Comparison of ENCODE assay signal across 8 cellular contexts in the genomic region with DNA sequence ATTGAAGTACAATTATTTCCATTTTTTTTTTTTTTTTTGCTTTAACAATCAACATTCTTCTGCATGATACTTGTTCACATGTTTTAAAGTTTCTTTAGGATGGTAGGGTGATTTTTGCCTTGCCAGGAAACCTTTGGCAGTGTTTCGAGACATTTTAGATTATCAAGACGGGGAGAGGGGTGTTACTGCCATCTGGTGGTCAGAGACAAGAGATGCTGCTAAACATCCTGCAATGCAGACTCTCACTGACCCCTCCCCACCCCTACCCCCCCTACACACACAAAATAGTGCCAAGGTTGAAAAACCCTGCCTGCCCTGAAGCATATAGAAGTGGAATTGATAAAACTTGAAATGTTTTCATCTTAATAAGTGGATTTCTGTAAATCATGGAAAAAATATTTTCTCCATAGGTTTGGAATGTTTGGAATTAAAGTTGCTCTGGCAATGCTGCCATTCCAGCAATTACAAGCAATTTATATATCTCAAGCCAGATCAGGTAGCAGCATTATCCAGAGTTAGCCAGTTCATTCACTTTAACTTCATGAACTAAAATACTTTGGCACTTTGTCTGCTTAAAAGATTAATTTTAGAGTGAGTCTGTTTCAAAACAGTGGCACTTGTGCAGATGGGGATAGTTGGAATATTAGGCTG.
A peak's percentile ranks its signal among the peaks of the same experiment; 100 is the strongest.
DNase-seq lines count a peak whose midpoint lies in the region; ATAC-seq and TF ChIP-seq lines count a peak whose summit lies in the region.

No MANE protein-coding gene starts in this region.

- peaks cover 18% of the 10 kb centered on the region for H4K20me1 ChIP-seq in OCI-LY7 (ENCODE audit: insufficient read depth, low read length)

- WGBS in lower leg skin, 2 donors: 2 to 6% methylated on average over 2 of the region's 2 CpGs

- CTCF ChIA-PET in OCI-LY7 (lab: Charles Lee; ENCODE audit: unreplicated experiment): no interaction called here
- CTCF ChIA-PET in activated naive CD4-positive, alpha-beta T cell treated with anti-CD3 and anti-CD28 coated beads for 36 hours (lab: Charles Lee): interaction anchor here (0.6 to 1.9 kb wide), 12 partner anchors 10 to 258 kb away, joined by 3 to 9 read pairs (median 4); no protein-coding TSS in a partner anchor

- no peaks in the 10 kb centered on the region for H3K27me3 Mint-ChIP-seq in activated naive CD4-positive, alpha-beta T cell treated with anti-CD3 and anti-CD28 coated beads for 36 hours (ENCODE audit: low read depth)

- H3K4me3 Mint-ChIP-seq in activated naive CD4-positive, alpha-beta T cell treated with anti-CD3 and anti-CD28 coated beads for 36 hours: no peak overlapping the region

- H3K79me2 ChIP-seq in OCI-LY7 (ENCODE audit: insufficient read depth, low read depth, low read length): no peaks in the 10 kb centered on the region

- no TSS peak for BruUV-seq in OCI-LY7 (replicated peaks; lab: Mats Ljungman, UMichigan)

- H3K4me3 ChIP-seq in OCI-LY7 (ENCODE audit: low read depth, low read length, poor library complexity, severe bottlenecking): no peak overlapping the region
- no peak overlapping the region for H3K4me3 ChIP-seq in lower leg skin (ENCODE audit: low read depth, poor library complexity, severe bottlenecking)

- H3K4me2 ChIP-seq in OCI-LY7 (ENCODE audit: low read length): no peak overlapping the region

- H3K9me3 ChIP-seq in OCI-LY7 (ENCODE audit: low read length): no peaks in the 10 kb centered on the region

- DNase-seq in COR-L47 (lab: John Stamatoyannopoulos, UW) (peak; percentile 64), HT1080 (ENCODE audit: low read depth) (peak; percentile 46), OCI-LY7 (ENCODE audit: low spot score) (peak; percentile 66), Right ventricle myocardium superior (no peak), renal cortical epithelial cell (ENCODE audit: low read depth) (peak; percentile 59), lower leg skin (ENCODE audit: low spot score in 2 of 2) (no peak)
- peak; percentile 66 for DNase-seq in activated naive CD4-positive, alpha-beta T cell treated with anti-CD3 and anti-CD28 coated beads for 36 hours

- TF ChIP-seq CTCF in OCI-LY7 (conservative IDR thresholded peaks at IDR 0.05; ENCODE audit: low read length) (peak; percentile 85), lower leg skin (IDR thresholded peaks at IDR 0.05) (no peak)

- TF ChIP-seq POLR2A in lower leg skin (IDR thresholded peaks at IDR 0.05): no peak

- ATAC-seq in GM19324 (IDR thresholded peaks at IDR 0.05; ENCODE audit: low FRiP score, unreplicated experiment) (peak; percentile 65), Right ventricle myocardium superior (ENCODE audit: poor library complexity) (peak; percentile 74)

- H3K27ac Mint-ChIP-seq in activated naive CD4-positive, alpha-beta T cell treated with anti-CD3 and anti-CD28 coated beads for 36 hours: no peak overlapping the region

- H2AFZ ChIP-seq in OCI-LY7 (ENCODE audit: low read length): no peak overlapping the region

- peaks cover 3% of the 10 kb centered on the region for H3K4me1 Mint-ChIP-seq in activated naive CD4-positive, alpha-beta T cell treated with anti-CD3 and anti-CD28 coated beads for 36 hours (ENCODE audit: low read depth)

- H3K36me3 ChIP-seq in OCI-LY7 (ENCODE audit: insufficient read depth, low read length): peaks cover 25% of the 10 kb centered on the region; the same call in 1 of the 2 replicates

- H3K4me1 ChIP-seq in OCI-LY7 (ENCODE audit: insufficient read depth, low read length, poor library complexity, severe bottlenecking): no peaks in the 10 kb centered on the region

- H3K9me3 Mint-ChIP-seq in activated naive CD4-positive, alpha-beta T cell treated with anti-CD3 and anti-CD28 coated beads for 36 hours: no peaks in the 10 kb centered on the region

- intact Hi-C loops in OCI-LY7 (cut with micrococcal nuclease; ENCODE audit: unreplicated experiment) (loop anchor here (1.0 kb wide), 2 partner anchors 34 to 75 kb away; no protein-coding TSS in a partner anchor), Right ventricle myocardium superior (cut with DNase I) (loop anchor here (2.0 kb wide), 1 partner anchor 75 kb away; no protein-coding TSS in a partner anchor), lower leg skin (cut with DNase I; ENCODE audit: low total_unique reads) (no loop called here)
- intact Hi-C loops in activated naive CD4-positive, alpha-beta T cell treated with anti-CD3 and anti-CD28 coated beads for 36 hours (cut with micrococcal nuclease): loop anchor here (1.0 to 5.0 kb wide), 4 partner anchors 34 to 658 kb away; partner anchors contain the start of gene SDHAF3

- H3K36me3 Mint-ChIP-seq in activated naive CD4-positive, alpha-beta T cell treated with anti-CD3 and anti-CD28 coated beads for 36 hours (ENCODE audit: low read depth): peaks cover 15% of the 10 kb centered on the region

- POLR2A ChIA-PET in OCI-LY7 (lab: Charles Lee): interaction anchor here (0.7 to 0.9 kb wide), 2 partner anchors 35 to 668 kb away, joined by 4 to 6 read pairs; no protein-coding TSS in a partner anchor

- H3K9me2 ChIP-seq in OCI-LY7 (ENCODE audit: insufficient read depth, low read length): no peaks in the 10 kb centered on the region

- H3K27ac ChIP-seq in OCI-LY7 (ENCODE audit: low read depth, low read length, poor library complexity, severe bottlenecking): no peak overlapping the region

Comparison
In these comparisons a context has a peak if more than half of its experiments do, and no peak if none do; other contexts are left out.
1. DNase-seq: peak in COR-L47 (single experiment), HT1080 (single experiment), OCI-LY7 (single experiment), activated naive CD4-positive, alpha-beta T cell treated with anti-CD3 and anti-CD28 coated beads for 36 hours (single experiment) and renal cortical epithelial cell (single experiment); none in Right ventricle myocardium superior (single experiment) and lower leg skin (0 of 2).